ENCODE assay signal across 9 cellular contexts in the genomic region with DNA sequence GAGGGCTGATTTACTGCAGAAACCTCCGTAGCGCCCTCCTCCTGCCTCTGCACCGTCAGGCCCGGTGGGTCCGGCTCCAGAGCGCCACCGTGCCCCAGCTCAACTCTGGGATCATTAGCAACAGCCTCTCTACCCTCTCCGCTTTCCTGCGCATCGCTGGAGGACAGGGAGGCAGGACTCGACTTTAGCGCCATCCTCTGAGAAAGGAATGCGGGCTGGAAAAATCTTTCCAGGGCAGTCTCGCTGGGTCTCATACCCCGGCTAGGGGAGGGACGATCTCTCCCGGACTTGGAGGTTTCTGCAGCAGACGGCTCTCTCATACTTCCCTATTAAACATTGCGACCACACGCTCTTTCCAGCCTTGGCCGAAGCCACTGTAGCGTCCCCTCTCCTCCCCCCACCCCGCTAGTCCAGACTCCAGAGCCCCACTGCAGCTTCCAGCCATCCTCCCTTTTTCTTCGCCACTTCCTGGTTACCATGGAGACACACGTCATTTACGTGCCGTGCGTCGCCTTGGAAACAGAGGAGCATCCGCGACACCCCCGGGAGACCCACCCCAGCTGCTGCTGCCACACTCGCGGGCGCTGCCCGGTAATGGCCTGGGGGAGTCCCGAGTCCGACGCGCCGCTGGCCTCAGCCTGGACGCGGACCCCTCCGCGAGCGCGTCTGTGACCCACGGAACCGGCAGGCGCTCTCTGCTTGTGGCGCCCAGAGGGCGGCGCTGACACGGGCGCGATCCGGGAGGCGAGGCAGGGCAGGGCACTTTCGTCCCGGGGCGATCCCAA. TPM values are rescaled to one million over a fixed set of nuclear protein-coding genes. Genes with fewer than 3 reads are reported as not detected.
DNase-seq lines count a peak whose midpoint lies in the region; ATAC-seq, FAIRE-seq and TF ChIP-seq lines count a peak whose summit lies in the region.
"Had no signal": no experiment of that assay in that cellular context is flagged by ENCODE, and none has a peak within 500 bp of the region (broad histone marks: within the 10 kb centered on the region; RNA-seq: fewer than 3 reads in every experiment).

CCDC184 (plus strand) TSS at position 554 of the 785 bp plus-strand sequence. CDS start 479 bp downstream, outside the sequence.

- DNase-seq in Caki2 (ENCODE audit: low read depth) = peak; percentile 68
- DNase-seq in HuH-7.5 (ENCODE audit: low spot score) = peak; percentile 49
- DNase-seq in activated gamma-delta T cell treated with anti-CD3 and anti-CD28 coated beads, Interleukin-2, amount 50 U/mL, for 16 hours (ENCODE audit: low read depth) = peak; percentile 53
- peak; percentile 69 to 81 for DNase-seq in frontal cortex (ENCODE audit: low spot score in 2 of 2)
- DNase-seq in substantia nigra (lab: John Stamatoyannopoulos, UW) = peak in 46 of 49 donors; percentile 12 to 91 (median 56)

- H2AFZ ChIP-seq in neuron (ENCODE audit: low read depth, low read length) = peak within 1 kb of the TSS; percentile 75

- peak; percentile 38; the same call in 1 of the 2 replicates for TF ChIP-seq POLR2A in Raji (IDR thresholded peaks at IDR 0.05; ENCODE audit: insufficient read depth, low read depth, low read length)

- peaks cover 36% of the 10 kb centered on the region for H3K4me1 ChIP-seq in neuron (ENCODE audit: insufficient read depth, low read length)

- ATAC-seq in GM21390 (IDR thresholded peaks at IDR 0.05; ENCODE audit: unreplicated experiment) = peak; percentile 84

- FAIRE-seq in frontal cortex (lab: Jason Lieb, UNC) = no peak

- H3K4me3 ChIP-seq in neuron (ENCODE audit: low read length) = peak within 1 kb of the TSS; percentile 70

- peak within 1 kb of the TSS; percentile 21 for H3K27ac ChIP-seq in substantia nigra (ENCODE audit: low read depth, low read length, poor library complexity, severe bottlenecking)
- H3K27ac ChIP-seq: epithelial cell of prostate had no signal

- no peaks in the 10 kb centered on the region for H3K9me3 ChIP-seq in neuron (ENCODE audit: low read length)

- no peaks in the 10 kb centered on the region for H3K36me3 ChIP-seq in neuron (ENCODE audit: insufficient read depth, low read length)

- in situ Hi-C loops in Caki2 (cut with HindIII; ENCODE audit: low pct_unique_long_range_greater_than_20kb, low sequenced_read_pairs) = no loop called here

- no peaks in the 10 kb centered on the region for H3K27me3 ChIP-seq in neuron (ENCODE audit: insufficient read depth, low read length)

RNA-seq across cellular contexts. Expression of gene CCDC184, which starts in this region (rescaled TPM):
- not detected in 2 replicates for total RNA-seq in Caki2 (2014; rRNA removed; shearing (Covaris generic); ENCODE audit: low replicate concordance)
- total RNA-seq in frontal cortex = 18.8 TPM

Comparison
In these comparisons a context has a peak if more than half of its experiments do, and no peak if none do; other contexts are left out.
1. Peak in every context shown above with its lines: DNase-seq, ATAC-seq, H3K4me3 ChIP-seq and H3K27ac ChIP-seq.
2. RNA of gene CCDC184 (total RNA-seq): 18.8 TPM in frontal cortex (single experiment); not detected in Caki2; every median in the first group is over 10 times any median in the second.
3. Peak in DNase-seq in Caki2; RNA of the gene not detected or under 1 TPM.